ENCODE assay signal across 11 cellular contexts in genomic region chr16:15466886-15467781, GRCh38. TPM values are rescaled to one million over a fixed set of nuclear protein-coding genes. Genes with fewer than 3 reads are reported as not detected.
DNase-seq lines count a peak whose midpoint lies in the region; ATAC-seq and TF ChIP-seq lines count a peak whose summit lies in the region.
"Had no signal": no experiment of that assay in that cellular context is flagged by ENCODE, and none has a peak within 500 bp of the region (broad histone marks: within the 10 kb centered on the region; RNA-seq: fewer than 3 reads in every experiment).

No MANE protein-coding gene starts in this region.

- no peak for DNase-seq in GM12864 (ENCODE audit: low read depth)
- DNase-seq in NCI-H146 (lab: John Stamatoyannopoulos, UW) = peak; percentile 11
- no peak for DNase-seq in body of pancreas
- DNase-seq in prostate gland (ENCODE audit: low spot score) = no peak
- no peak for DNase-seq in MV-4-11 (lab: John Stamatoyannopoulos, UW)
- no peak for DNase-seq in esophagus squamous epithelium (lab: John Stamatoyannopoulos, UW)
- DNase-seq in activated CD8-positive, alpha-beta memory T cell treated with anti-CD3 and anti-CD28 coated beads for 24 hours = no peak
- DNase-seq: naive B cell; NCI-H1436 treated with DMSO at 0.1 percent for 48 hours; stimulated activated CD4-positive, alpha-beta T cell treated with anti-CD3 and anti-CD28 coated beads, Interleukin-4, amount 100 ng/mL, for 1 hour had no signal

- H3K27ac ChIP-seq in body of pancreas (no peak overlapping the region), prostate gland (no peak overlapping the region), esophagus squamous epithelium (no peak overlapping the region)
- H3K27ac ChIP-seq: thoracic aorta had no signal

- intact Hi-C loops in body of pancreas (cut with DNase I) = no loop called here
- intact Hi-C loops in prostate gland (cut with DNase I) = no loop called here
- intact Hi-C loops in esophagus squamous epithelium (cut with DNase I) = no loop called here

- 63 to 66% methylated on average over 3 of the region's 3 CpGs for WGBS in body of pancreas, 2 donors
- 66% methylated on average over 3 of the region's 3 CpGs for WGBS in prostate gland
- 60% methylated on average over 3 of the region's 3 CpGs for WGBS in esophagus squamous epithelium, 2 donors

- H3K4me3 ChIP-seq in GM12864 (ENCODE audit: low read depth, low read length) (no peak overlapping the region), body of pancreas (no peak overlapping the region), prostate gland (no peak overlapping the region), esophagus squamous epithelium (no peak overlapping the region)
- H3K4me3 ChIP-seq: thoracic aorta had no signal

- TF ChIP-seq POLR2A in body of pancreas (IDR thresholded peaks at IDR 0.05) (no peak), prostate gland (IDR thresholded peaks at IDR 0.05) (no peak), esophagus squamous epithelium (IDR thresholded peaks at IDR 0.05) (no peak)

- TF ChIP-seq CTCF in GM12864 (IDR thresholded peaks at IDR 0.05; ENCODE audit: low read depth, low read length, missing control alignments) = peak; percentile 2
- TF ChIP-seq CTCF in body of pancreas (IDR thresholded peaks at IDR 0.05) = peak in 6 of 7 experiments; percentile 26 to 83 (median 59)
- peak in 3 of 4 experiments; percentile 18 to 52 (median 27) for TF ChIP-seq CTCF in prostate gland (IDR thresholded peaks at IDR 0.05)
- TF ChIP-seq CTCF in esophagus squamous epithelium (IDR thresholded peaks at IDR 0.05) = peak in 3 of 6 experiments; percentile 23 to 67 (median 36)

- no peaks in the 10 kb centered on the region for H3K27me3 ChIP-seq in body of pancreas
- H3K27me3 ChIP-seq in prostate gland (replicated peaks; ENCODE audit: insufficient read depth) = no peaks in the 10 kb centered on the region
- no peaks in the 10 kb centered on the region for H3K27me3 ChIP-seq in esophagus squamous epithelium

- H3K9me3 ChIP-seq in body of pancreas = no peaks in the 10 kb centered on the region
- no peaks in the 10 kb centered on the region for H3K9me3 ChIP-seq in prostate gland
- H3K9me3 ChIP-seq in esophagus squamous epithelium = no peaks in the 10 kb centered on the region
- H3K9me3 ChIP-seq: thoracic aorta had no signal

- no peak for ATAC-seq in body of pancreas

- H3K36me3 ChIP-seq in body of pancreas (replicated peaks in 1 of 2; ENCODE audit: insufficient read depth in 1 of 2, low read depth in 2 of 2) (no peaks in the 10 kb centered on the region), prostate gland (no peaks in the 10 kb centered on the region), esophagus squamous epithelium (no peaks in the 10 kb centered on the region)
- H3K36me3 ChIP-seq: thoracic aorta had no signal

- H3K4me1 ChIP-seq in body of pancreas (peaks cover 11% of the 10 kb centered on the region), prostate gland (replicated peaks) (no peaks in the 10 kb centered on the region), esophagus squamous epithelium (no peaks in the 10 kb centered on the region)

RNA-seq across cellular contexts. Expression of gene BMERB1, which starts 32.7 kb away (rescaled TPM):
- total RNA-seq in body of pancreas = 10 to 100 TPM in 1 of 2 donors, 1 to 10 TPM in 1; 8.9 to 22.3 TPM
- 10 to 100 TPM; 49.1 to 51.1 TPM for total RNA-seq in prostate gland
- 10 to 100 TPM in 2 of 4 donors, 1 to 10 TPM in 2; 3.4 to 38.1 (median 14.9) TPM for total RNA-seq in esophagus squamous epithelium
